ENCODE assay signal across 1 cellular context in genomic region chr5:61731946-61732314, GRCh38.
TF ChIP-seq lines count a peak whose summit lies in the region.

No MANE protein-coding gene starts in this region.

TF ChIP-seq in WTC11, 78 proteins besides CTCF, POLR2A, EP300 and RAD21 (continued from another document):
- TF ChIP-seq HMGA2 (CRISPR knock-in tag; IDR thresholded peaks at IDR 0.05) (no peak), AR (CRISPR knock-in tag; IDR thresholded peaks at IDR 0.05) (no peak), ESRRA (CRISPR knock-in tag; IDR thresholded peaks at IDR 0.05; ENCODE audit: borderline replicate concordance) (no peak), ZNF423 (CRISPR knock-in tag; IDR thresholded peaks at IDR 0.05) (no peak), ZNF219 (CRISPR knock-in tag; IDR thresholded peaks at IDR 0.05; ENCODE audit: borderline replicate concordance) (no peak), FOXJ3 (CRISPR knock-in tag; IDR thresholded peaks at IDR 0.05; ENCODE audit: borderline replicate concordance) (no peak), NR2C2 (CRISPR knock-in tag; IDR thresholded peaks at IDR 0.05) (no peak), CDX4 (CRISPR knock-in tag; IDR thresholded peaks at IDR 0.05; ENCODE audit: borderline replicate concordance) (no peak), NR3C1 (CRISPR knock-in tag; conservative IDR thresholded peaks at IDR 0.05; ENCODE audit: low read depth) (no peak)
- TF ChIP-seq, protein P1, sequence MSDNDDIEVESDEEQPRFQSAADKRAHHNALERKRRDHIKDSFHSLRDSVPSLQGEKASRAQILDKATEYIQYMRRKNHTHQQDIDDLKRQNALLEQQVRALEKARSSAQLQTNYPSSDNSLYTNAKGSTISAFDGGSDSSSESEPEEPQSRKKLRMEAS (CRISPR knock-in tag; IDR thresholded peaks at IDR 0.05), result no peak
